ENCODE assay signal across 13 cellular contexts in genomic region chr12:42696424-42697149, GRCh38.
DNase-seq lines count a peak whose midpoint lies in the region; ATAC-seq and TF ChIP-seq lines count a peak whose summit lies in the region.
"Had no signal": no experiment of that assay in that cellular context is flagged by ENCODE, and none has a peak within 500 bp of the region (broad histone marks: within the 10 kb centered on the region; RNA-seq: fewer than 3 reads in every experiment).

No MANE protein-coding gene starts in this region.

- H3K4me1 Mint-ChIP-seq in activated naive CD8-positive, alpha-beta T cell treated with anti-CD3 and anti-CD28 coated beads for 36 hours: no peaks in the 10 kb centered on the region
- H3K4me1 Mint-ChIP-seq: CD4-positive, CD25-positive, alpha-beta regulatory T cell had no signal

- DNase-seq in GF-D8 (lab: John Stamatoyannopoulos, UW) (peak; percentile 54), SKM-1 treated with dmso at 0.1 percent for 144 hours (lab: John Stamatoyannopoulos, UW; ENCODE audit: unreplicated experiment) (peak; percentile 52), heart right ventricle (peak; percentile 56 to 71), T-helper 1 cell (no peak)
- DNase-seq in activated CD8-positive, alpha-beta memory T cell treated with anti-CD3 and anti-CD28 coated beads, Interleukin-2, amount 50 U/mL, for 4 hours: no peak
- no peak for DNase-seq in activated naive CD8-positive, alpha-beta T cell treated with anti-CD3 and anti-CD28 coated beads for 36 hours
- DNase-seq: CD4-positive, CD25-positive, alpha-beta regulatory T cell; Karpas-422; NCI-H526 treated with DMSO at 0.1 percent for 48 hours had no signal

- no peaks in the 10 kb centered on the region for H3K36me3 Mint-ChIP-seq in activated naive CD8-positive, alpha-beta T cell treated with anti-CD3 and anti-CD28 coated beads for 36 hours
- H3K36me3 Mint-ChIP-seq: CD4-positive, CD25-positive, alpha-beta regulatory T cell; natural killer cell treated with Interleukin-12 subunit alpha and Interleukin-12 subunit beta and Interleukin-15 and Interleukin-18, amount 100 ng/mL, for 72 hours had no signal

- H3K9me3 Mint-ChIP-seq in activated naive CD8-positive, alpha-beta T cell treated with anti-CD3 and anti-CD28 coated beads for 36 hours: peaks cover 1% of the 10 kb centered on the region

- H3K27me3 ChIP-seq in heart right ventricle (no peaks in the 10 kb centered on the region), skeletal muscle tissue (ENCODE audit: control insufficient read depth in 3 of 3, insufficient read depth in 3 of 3, low read length in 3 of 3) (no peaks in the 10 kb centered on the region)

- H3K27ac Mint-ChIP-seq in activated naive CD8-positive, alpha-beta T cell treated with anti-CD3 and anti-CD28 coated beads for 36 hours: no peak overlapping the region
- H3K27ac Mint-ChIP-seq: CD4-positive, CD25-positive, alpha-beta regulatory T cell; natural killer cell treated with Interleukin-12 subunit alpha and Interleukin-12 subunit beta and Interleukin-15 and Interleukin-18, amount 100 ng/mL, for 72 hours had no signal

- H3K36me3 ChIP-seq in heart right ventricle (no peaks in the 10 kb centered on the region), skeletal muscle tissue (ENCODE audit: control insufficient read depth in 3 of 3, insufficient read depth in 3 of 3, low read length in 3 of 3) (no peaks in the 10 kb centered on the region)

- H3K27me3 Mint-ChIP-seq in activated naive CD8-positive, alpha-beta T cell treated with anti-CD3 and anti-CD28 coated beads for 36 hours: no peaks in the 10 kb centered on the region
- H3K27me3 Mint-ChIP-seq: CD4-positive, CD25-positive, alpha-beta regulatory T cell; central memory CD8-positive, alpha-beta T cell; natural killer cell treated with Interleukin-12 subunit alpha and Interleukin-12 subunit beta and Interleukin-15 and Interleukin-18, amount 100 ng/mL, for 72 hours had no signal

- no peak overlapping the region for H3K9ac ChIP-seq in skeletal muscle tissue (ENCODE audit: low read depth in 1 of 3, low read length in 3 of 3)

- intact Hi-C loops in heart right ventricle (cut with DNase I): no loop called here

- H3K4me3 ChIP-seq in heart right ventricle: no peak overlapping the region
- H3K4me3 ChIP-seq in skeletal muscle tissue (ENCODE audit: low read length in 3 of 3): no peak overlapping the region

- H3K4me3 Mint-ChIP-seq in activated naive CD8-positive, alpha-beta T cell treated with anti-CD3 and anti-CD28 coated beads for 36 hours: no peak overlapping the region
- H3K4me3 Mint-ChIP-seq: central memory CD8-positive, alpha-beta T cell; natural killer cell treated with Interleukin-12 subunit alpha and Interleukin-12 subunit beta and Interleukin-15 and Interleukin-18, amount 100 ng/mL, for 72 hours had no signal

- peak overlapping the region in 9 of 10 donors; percentile 7 to 75 (median 39) for H3K27ac ChIP-seq in heart right ventricle
- peak overlapping the region; percentile 49 for H3K27ac ChIP-seq in skeletal muscle tissue (ENCODE audit: low read depth, low read length)

- 47 to 54% methylated on average over 10 of the region's 10 CpGs for WGBS in heart right ventricle, 2 donors

- no peaks in the 10 kb centered on the region for H3K9me3 ChIP-seq in heart right ventricle
- no peaks in the 10 kb centered on the region for H3K9me3 ChIP-seq in skeletal muscle tissue (ENCODE audit: control insufficient read depth in 3 of 3, low read length in 3 of 3)

- no peak for TF ChIP-seq CTCF in heart right ventricle (IDR thresholded peaks at IDR 0.05)

- H3K4me1 ChIP-seq in heart right ventricle (peaks cover 0 to 28% (median 9%) of the 10 kb centered on the region in 9 donors), skeletal muscle tissue (ENCODE audit: control insufficient read depth in 3 of 3, insufficient read depth in 3 of 3, low read length in 3 of 3) (peaks cover 0 to 8% (median 0%) of the 10 kb centered on the region in 3 donors)

- ATAC-seq in heart right ventricle (peak; percentile 63 to 83 (median 67)), GM18498 (IDR thresholded peaks at IDR 0.05; ENCODE audit: unreplicated experiment) (no peak)
- ATAC-seq: natural killer cell treated with Interleukin-12 subunit alpha and Interleukin-12 subunit beta and Interleukin-15 and Interleukin-18, amount 100 ng/mL, for 72 hours had no signal

Comparison
In these comparisons a context has a peak if more than half of its experiments do, and no peak if none do; other contexts are left out.
1. DNase-seq: peak in GF-D8 (single experiment), SKM-1 treated with dmso at 0.1 percent for 144 hours (single experiment) and heart right ventricle (2 of 2); none in T-helper 1 cell (0 of 5), activated CD8-positive, alpha-beta memory T cell treated with anti-CD3 and anti-CD28 coated beads, Interleukin-2, amount 50 U/mL, for 4 hours (single experiment) and activated naive CD8-positive, alpha-beta T cell treated with anti-CD3 and anti-CD28 coated beads for 36 hours (single experiment).